ENCODE assay signal across 24 cellular contexts in genomic region chr11:28366549-28367341, GRCh38.
DNase-seq lines count a peak whose midpoint lies in the region; ATAC-seq and TF ChIP-seq lines count a peak whose summit lies in the region.
"Had no signal": no experiment of that assay in that cellular context is flagged by ENCODE, and none has a peak within 500 bp of the region (broad histone marks: within the 10 kb centered on the region; RNA-seq: fewer than 3 reads in every experiment).

No MANE protein-coding gene starts in this region.

- H3K4me3 Mint-ChIP-seq in mesothelial cell of epicardium, result no peak overlapping the region
- H3K4me3 Mint-ChIP-seq: CD4-positive, alpha-beta memory T cell; central memory CD8-positive, alpha-beta T cell; stimulated activated memory B cell treated with anti-CD40 and anti-IgM and Interleukin-4, amounts not matched to agents 10 μg/mL and 1 μg/mL and 100 μg/mL, for 72 hours had no signal

- no peak for ATAC-seq in GM21528 (IDR thresholded peaks at IDR 0.05; ENCODE audit: low FRiP score, unreplicated experiment)
- ATAC-seq: stimulated activated memory B cell treated with anti-CD40 and anti-IgM and Interleukin-4, amounts not matched to agents 10 μg/mL and 1 μg/mL and 100 μg/mL, for 72 hours had no signal

- no peaks in the 10 kb centered on the region for H3K27me3 ChIP-seq in adipocyte (replicated peaks; ENCODE audit: control insufficient read depth, insufficient read depth, low read length)
- H3K27me3 ChIP-seq: esophagus squamous epithelium, testis had no signal

- H3K36me3 Mint-ChIP-seq in mesothelial cell of epicardium, result peaks cover 38% of the 10 kb centered on the region

- peaks cover 8% of the 10 kb centered on the region for H3K4me1 Mint-ChIP-seq in mesothelial cell of epicardium
- H3K4me1 Mint-ChIP-seq: CD4-positive, alpha-beta memory T cell; central memory CD8-positive, alpha-beta T cell; stimulated activated memory B cell treated with anti-CD40 and anti-IgM and Interleukin-4, amounts not matched to agents 10 μg/mL and 1 μg/mL and 100 μg/mL, for 72 hours had no signal

- H3K9me3 Mint-ChIP-seq in mesothelial cell of epicardium, result peaks cover 62% of the 10 kb centered on the region

- TF ChIP-seq CTCF in fibroblast of villous mesenchyme (IDR thresholded peaks at IDR 0.05; ENCODE audit: insufficient read depth, low read depth, low read length) (no peak), mesothelial cell of epicardium (IDR thresholded peaks at IDR 0.05; ENCODE audit: unreplicated experiment) (no peak)

- H3K9ac ChIP-seq in adipocyte (ENCODE audit: low read length), result no peak overlapping the region

- peaks cover 6% of the 10 kb centered on the region for H3K36me3 ChIP-seq in adipocyte (ENCODE audit: control insufficient read depth, insufficient read depth, low read length, severe bottlenecking)
- H3K36me3 ChIP-seq: esophagus squamous epithelium had no signal

- H3K27ac Mint-ChIP-seq in mesothelial cell of epicardium, result peak overlapping the region; percentile 45
- H3K27ac Mint-ChIP-seq: CD4-positive, alpha-beta memory T cell; stimulated activated memory B cell treated with anti-CD40 and anti-IgM and Interleukin-4, amounts not matched to agents 10 μg/mL and 1 μg/mL and 100 μg/mL, for 72 hours had no signal

- H3K4me1 ChIP-seq in adipocyte (ENCODE audit: control insufficient read depth, insufficient read depth, low read length), result no peaks in the 10 kb centered on the region
- H3K4me1 ChIP-seq: esophagus squamous epithelium, testis had no signal

- H3K4me3 ChIP-seq in adipocyte (ENCODE audit: low read length) (no peak overlapping the region), fibroblast of villous mesenchyme (ENCODE audit: low read depth, low read length) (no peak overlapping the region)
- H3K4me3 ChIP-seq: esophagus squamous epithelium, testis had no signal

- H3K9me3 ChIP-seq in adipocyte (ENCODE audit: control insufficient read depth, low read length), result peaks cover 30% of the 10 kb centered on the region
- H3K9me3 ChIP-seq: testis had no signal

- intact Hi-C loops in posterior cingulate gyrus (cut with DNase I), result no loop called here

- peak; percentile 20 for DNase-seq in EL
- peak; percentile 77 for DNase-seq in adipocyte (ENCODE audit: low read depth)
- DNase-seq in fibroblast of villous mesenchyme (ENCODE audit: low read depth), result peak; percentile 96
- DNase-seq in mesothelial cell of epicardium (ENCODE audit: low spot score in 2 of 2, unreplicated experiment in 2 of 2), result no peak
- no peak for DNase-seq in posterior cingulate gyrus
- no peak for DNase-seq in effector CD4-positive, alpha-beta T cell
- DNase-seq in medulla oblongata (ENCODE audit: extremely low spot score), result no peak
- DNase-seq: ACHN; activated CD4-positive, alpha-beta T cell treated with anti-CD3 and anti-CD28 coated beads, Interleukin-2, amount 50 U/mL, for 1 hour; activated CD8-positive, alpha-beta memory T cell treated with anti-CD3 and anti-CD28 coated beads, Interleukin-2, amount 50 U/mL, for 4 hours; CD4-positive, alpha-beta memory T cell; effector CD8-positive, alpha-beta T cell; esophagus squamous epithelium; hypothalamus; Karpas-422; kidney glomerular epithelial cell; NCI-H1092 treated with DMSO at 0.1 percent for 48 hours; NCI-H2081 treated with DMSO at 0.1 percent for 48 hours; NCI-H510A; stimulated activated CD4-positive, alpha-beta T cell treated with anti-CD3 and anti-CD28 coated beads, Interleukin-15, amount 100 ng/mL, for 24 hours; testis had no signal

- no peaks in the 10 kb centered on the region for H3K27me3 Mint-ChIP-seq in mesothelial cell of epicardium (ENCODE audit: low read depth)
- H3K27me3 Mint-ChIP-seq: CD4-positive, alpha-beta memory T cell; central memory CD8-positive, alpha-beta T cell; stimulated activated memory B cell treated with anti-CD40 and anti-IgM and Interleukin-4, amounts not matched to agents 10 μg/mL and 1 μg/mL and 100 μg/mL, for 72 hours had no signal

Comparison
In these comparisons a context has a peak if more than half of its experiments do, and no peak if none do; other contexts are left out.
1. DNase-seq: peak in EL (single experiment), adipocyte (single experiment) and fibroblast of villous mesenchyme (single experiment); none in mesothelial cell of epicardium (0 of 2), posterior cingulate gyrus (0 of 10), effector CD4-positive, alpha-beta T cell (single experiment) and medulla oblongata (single experiment).